Comparison of ENCODE assay signal across 17 cellular contexts in the genomic region with DNA sequence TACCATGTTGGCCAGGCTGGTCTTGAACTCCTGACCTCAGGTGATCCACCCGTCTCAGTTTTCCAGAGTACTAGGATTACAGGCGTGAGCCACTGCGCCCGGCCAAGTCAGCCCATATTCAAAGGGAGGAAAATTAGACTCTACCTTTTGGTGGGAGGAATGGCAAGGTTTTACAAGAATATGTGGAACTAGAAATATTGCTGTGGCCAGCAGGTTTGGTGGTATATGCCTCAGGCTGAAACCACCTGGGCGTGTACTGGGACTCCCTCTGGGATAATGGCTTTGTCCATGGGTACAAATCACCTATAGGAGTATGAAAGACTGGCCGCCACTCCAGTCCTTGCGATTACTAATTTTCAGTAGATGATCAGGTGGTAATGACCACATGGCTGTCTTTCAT. TPM values are rescaled to one million over a fixed set of nuclear protein-coding genes. Genes with fewer than 3 reads are reported as not detected.
A peak's percentile ranks its signal among the peaks of the same experiment; 100 is the strongest.
DNase-seq lines count a peak whose midpoint lies in the region; TF ChIP-seq lines count a peak whose summit lies in the region.
"Had no signal": no experiment of that assay in that cellular context is flagged by ENCODE, and none has a peak within 500 bp of the region (broad histone marks: within the 10 kb centered on the region; RNA-seq: fewer than 3 reads in every experiment).

No MANE protein-coding gene starts in this region.

- POLR2A ChIA-PET in HEK293T (lab: Yijun Ruan, JAX), result interaction anchor here (1.4 kb wide), 1 partner anchor 9 kb away, joined by 3 read pairs; no protein-coding TSS in a partner anchor

- peaks cover 0 to 19% (median 2%) of the 10 kb centered on the region in 6 donors for H3K4me1 ChIP-seq in spleen
- H3K4me1 ChIP-seq: BLaER1 had no signal

- no peaks in the 10 kb centered on the region for H3K36me3 ChIP-seq in spleen
- H3K36me3 ChIP-seq: BLaER1 had no signal

- DNase-seq in NCI-H146 (lab: John Stamatoyannopoulos, UW) (peak; percentile 12), NCI-H146 treated with DMSO at 0.1 percent for 48 hours (lab: John Stamatoyannopoulos, UW; ENCODE audit: unreplicated experiment) (no peak), mesenteric fat pad (ENCODE audit: low spot score) (peak; percentile 20), spleen (peak; percentile 18), NCI-H2081 (lab: John Stamatoyannopoulos, UW) (no peak), HEK293T (ENCODE audit: extremely low spot score) (no peak)
- DNase-seq: CD4-positive, CD25-positive, alpha-beta regulatory T cell; CD8-positive, alpha-beta T cell; DMS53; DMS79 treated with DMSO at 0.1 percent for 48 hours; GF-D8; H9; HFFc6 had no signal

- 82 to 100% (median 89%) methylated on average over 5 to 7 of the region's 7 CpGs for WGBS in spleen, 5 donors

- no peak for TF ChIP-seq CTCF in spleen (IDR thresholded peaks at IDR 0.05 in 8 of 11, conservative IDR thresholded peaks at IDR 0.05 in 3 of 11)

- no peak overlapping the region for H3K4me3 ChIP-seq in spleen
- H3K4me3 ChIP-seq: BLaER1, GM23338 had no signal

- H3K9me3 ChIP-seq in spleen, result peaks cover 0 to 6% (median 0%) of the 10 kb centered on the region in 8 donors

- CTCF ChIA-PET in HEK293T (lab: Yijun Ruan, JAX), result no interaction called here

- TF ChIP-seq POLR2A in spleen (IDR thresholded peaks at IDR 0.05), result no peak

- no peak overlapping the region for H3K27ac ChIP-seq in spleen
- H3K27ac ChIP-seq: 22Rv1, BLaER1, C4-2B had no signal

- intact Hi-C loops in spleen (cut with DNase I; ENCODE audit: low total_unique reads), result no loop called here

- H3K27me3 ChIP-seq in spleen (replicated peaks in 1 of 7), result no peaks in the 10 kb centered on the region
- H3K27me3 ChIP-seq: BLaER1 had no signal

TF ChIP-seq in HEK293T, 16 proteins besides CTCF, POLR2A, EP300 and RAD21:
- no peak for TF ChIP-seq L3MBTL2 (conservative IDR thresholded peaks at IDR 0.05)
- no peak for TF ChIP-seq ELF4 (IDR thresholded peaks at IDR 0.05)
- TF ChIP-seq HDGF (IDR thresholded peaks at IDR 0.05; ENCODE audit: borderline replicate concordance), result no peak
- TF ChIP-seq ZNF384 (IDR thresholded peaks at IDR 0.05), result no peak
- TF ChIP-seq BHLHE40 (IDR thresholded peaks at IDR 0.05; ENCODE audit: borderline replicate concordance), result no peak
- TF ChIP-seq SUZ12 (IDR thresholded peaks at IDR 0.05), result no peak
- TF ChIP-seq CTBP1 (IDR thresholded peaks at IDR 0.05; ENCODE audit: borderline replicate concordance), result no peak
- TF ChIP-seq TARDBP (IDR thresholded peaks at IDR 0.05), result no peak
- no peak for TF ChIP-seq FOXK2 (IDR thresholded peaks at IDR 0.05)
- TF ChIP-seq ARNT (IDR thresholded peaks at IDR 0.05), result no peak
- TF ChIP-seq, protein P1, sequence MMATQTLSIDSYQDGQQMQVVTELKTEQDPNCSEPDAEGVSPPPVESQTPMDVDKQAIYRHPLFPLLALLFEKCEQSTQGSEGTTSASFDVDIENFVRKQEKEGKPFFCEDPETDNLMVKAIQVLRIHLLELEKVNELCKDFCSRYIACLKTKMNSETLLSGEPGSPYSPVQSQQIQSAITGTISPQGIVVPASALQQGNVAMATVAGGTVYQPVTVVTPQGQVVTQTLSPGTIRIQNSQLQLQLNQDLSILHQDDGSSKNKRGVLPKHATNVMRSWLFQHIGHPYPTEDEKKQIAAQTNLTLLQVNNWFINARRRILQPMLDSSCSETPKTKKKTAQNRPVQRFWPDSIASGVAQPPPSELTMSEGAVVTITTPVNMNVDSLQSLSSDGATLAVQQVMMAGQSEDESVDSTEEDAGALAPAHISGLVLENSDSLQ (IDR thresholded peaks at IDR 0.05), result no peak
- TF ChIP-seq LEF1 (IDR thresholded peaks at IDR 0.05; ENCODE audit: borderline replicate concordance), result no peak
- no peak for TF ChIP-seq NFRKB (IDR thresholded peaks at IDR 0.05)
- no peak for TF ChIP-seq FOXM1 (IDR thresholded peaks at IDR 0.05; ENCODE audit: borderline replicate concordance)
- TF ChIP-seq FOXA1 (IDR thresholded peaks at IDR 0.05), result no peak
- no peak for TF ChIP-seq SP1 (IDR thresholded peaks at IDR 0.05)

RNA-seq across cellular contexts. Expression of a gene that starts 32.4 kb away (rescaled TPM):
- total RNA-seq in mesenteric fat pad, result 859 TPM
- total RNA-seq in spleen, result 1,000 to 10,000 TPM in 3 of 7 donors, 100 to 1,000 TPM in 4; 714 to 2,832 (median 962) TPM
- 1,000 to 10,000 TPM in 2 of 3 donors, 100 to 1,000 TPM in 1; 809 to 1,355 (median 1,000) TPM for polyA plus RNA-seq in spleen

Comparison
In these comparisons a context has a peak if more than half of its experiments do, and no peak if none do; other contexts are left out.
1. DNase-seq: peak in NCI-H146 (single experiment), mesenteric fat pad (single experiment) and spleen (single experiment); none in NCI-H146 treated with DMSO at 0.1 percent for 48 hours (single experiment), NCI-H2081 (0 of 2) and HEK293T (single experiment).